ENCODE assay signal across 30 cellular contexts in genomic region chr17:20098314-20098713, GRCh38.
"Had no signal": no experiment of that assay in that cellular context is flagged by ENCODE, and none has a peak within 500 bp of the region (broad histone marks: within the 10 kb centered on the region; RNA-seq: fewer than 3 reads in every experiment).

No MANE protein-coding gene starts in this region.

- DNase-seq: activated CD4-positive, alpha-beta memory T cell treated with anti-CD3 and anti-CD28 coated beads, Interleukin-2, amount 10 ng/mL, durations not matched to agents 7 days and 5 days; activated CD4-positive, alpha-beta T cell treated with anti-CD3 and anti-CD28 coated beads for 1 hour; activated CD4-positive, alpha-beta T cell treated with anti-CD3 and anti-CD28 coated beads, Interleukin-2, amount 10 ng/mL, durations not matched to agents 7 days and 5 days; activated CD8-positive, alpha-beta memory T cell treated with anti-CD3 and anti-CD28 coated beads, Interleukin-2, amount 50 U/mL, for 48 hours; activated gamma-delta T cell; activated naive CD4-positive, alpha-beta T cell treated with anti-CD3 and anti-CD28 coated beads, Interleukin-2, amount 10 ng/mL, durations not matched to agents 7 days and 5 days; activated T-cell treated with anti-CD3 and anti-CD28 coated beads, Interleukin-2, amount 50 U/mL, for 24 hours; dermis blood vessel endothelial cell; effector CD4-positive, alpha-beta T cell; esophagus squamous epithelium; foreskin melanocyte; heart right ventricle; kidney glomerular epithelial cell; left ventricle myocardium inferior; nephron progenitor cell; pancreas; retina; stimulated activated CD4-positive, alpha-beta T cell treated with anti-CD3 and anti-CD28 coated beads, Interleukin-12 subunit alpha, Interleukin-12 subunit beta, amount 100 ng/mL, for 4 hours; stimulated activated CD4-positive, alpha-beta T cell treated with anti-CD3 and anti-CD28 coated beads, Interleukin-4, amount 100 ng/mL, for 1 hour; stimulated activated naive CD8-positive, alpha-beta T cell treated with anti-CD3 and anti-CD28 coated beads, Interleukin-15, Interleukin-2, amounts not matched to agents 100 U/mL and 50 U/mL, for 24 hours; T-helper 2 cell had no signal

- FAIRE-seq: endometrium, pancreas had no signal

- H3K9me3 ChIP-seq: breast epithelium, esophagus squamous epithelium, heart right ventricle, left ventricle myocardium inferior, pancreas, prostate gland, thoracic aorta had no signal

- H3K4me1 ChIP-seq: breast epithelium, pancreas, prostate gland had no signal

- H3K27ac ChIP-seq: breast epithelium, epithelial cell of prostate, esophagus squamous epithelium, heart right ventricle, left ventricle myocardium inferior, pancreas, prostate gland, skin epidermis, thoracic aorta had no signal

- H3K4me3 ChIP-seq: breast epithelium, esophagus squamous epithelium, heart right ventricle, left ventricle myocardium inferior, lung, pancreas, prostate gland, skin epidermis, thoracic aorta had no signal

- H3K27me3 ChIP-seq: breast epithelium, esophagus squamous epithelium, pancreas had no signal

- ATAC-seq: heart right ventricle; pancreas; sciatic nerve; stimulated activated naive CD8-positive, alpha-beta T cell treated with anti-CD3 and anti-CD28 coated beads, Interleukin-15, Interleukin-2, amounts not matched to agents 100 U/mL and 50 U/mL, for 24 hours; WTC11 had no signal

- H3K36me3 ChIP-seq: breast epithelium, esophagus squamous epithelium, left ventricle myocardium inferior, pancreas, prostate gland had no signal
